In the genomic region with DNA sequence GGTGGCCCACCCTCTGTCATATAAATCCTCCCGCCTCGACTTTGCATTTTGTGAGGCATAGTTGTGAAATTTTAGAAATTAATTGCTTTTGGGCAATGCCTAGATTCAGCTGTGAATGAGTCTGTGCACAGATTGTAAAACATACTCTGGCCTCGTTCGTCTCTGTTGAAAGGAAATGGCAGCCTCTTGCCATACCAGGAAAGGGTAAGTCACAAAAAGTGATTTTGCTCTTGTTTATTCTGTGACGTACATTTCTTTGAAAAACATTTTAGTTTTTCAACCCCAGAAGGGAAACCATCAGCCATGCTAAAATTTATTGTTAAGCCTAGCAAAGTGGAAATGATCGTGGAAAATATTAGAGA, we compare ENCODE assay signal across 2 cellular contexts.
TF ChIP-seq lines count a peak whose summit lies in the region.

No MANE protein-coding gene starts in this region.

TF ChIP-seq in GM23338, 12 proteins besides CTCF, POLR2A, EP300 and RAD21:
- no peak for TF ChIP-seq ETS1 (IDR thresholded peaks at IDR 0.05)
- no peak for TF ChIP-seq ZNF462 (CRISPR knock-in tag; IDR thresholded peaks at IDR 0.05)
- no peak for TF ChIP-seq EZH2phosphoT487 (IDR thresholded peaks at IDR 0.05; ENCODE audit: unreplicated experiment)
- no peak for TF ChIP-seq ZNF331 (CRISPR knock-in tag; IDR thresholded peaks at IDR 0.05; ENCODE audit: low read depth)
TF ChIP-seq in GM23338: peak in this region for 0.

TF ChIP-seq in endothelial cell of umbilical vein, 7 proteins besides CTCF, POLR2A, EP300 and RAD21:
- TF ChIP-seq FOS (IDR thresholded peaks at IDR 0.05; ENCODE audit: borderline replicate concordance, insufficient read depth, low read length), result no peak
- TF ChIP-seq, protein P1, sequence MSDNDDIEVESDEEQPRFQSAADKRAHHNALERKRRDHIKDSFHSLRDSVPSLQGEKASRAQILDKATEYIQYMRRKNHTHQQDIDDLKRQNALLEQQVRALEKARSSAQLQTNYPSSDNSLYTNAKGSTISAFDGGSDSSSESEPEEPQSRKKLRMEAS (IDR thresholded peaks at IDR 0.05; ENCODE audit: insufficient read depth, insufficient read length), result no peak
- no peak for TF ChIP-seq MYC (IDR thresholded peaks at IDR 0.05; ENCODE audit: low read depth, low read length)
- TF ChIP-seq EZH2 (IDR thresholded peaks at IDR 0.05; ENCODE audit: borderline replicate concordance, low read depth, low read length, severe bottlenecking), result no peak
- TF ChIP-seq POLR2AphosphoS5 (IDR thresholded peaks at IDR 0.05; ENCODE audit: insufficient read depth, low read depth, low read length), result no peak
- TF ChIP-seq GATA2 (IDR thresholded peaks at IDR 0.05; ENCODE audit: insufficient read depth, insufficient read length, low read depth, low read length), result no peak
- TF ChIP-seq JUN (IDR thresholded peaks at IDR 0.05; ENCODE audit: borderline replicate concordance, insufficient read depth, insufficient read length, low read depth), result no peak
